ENCODE assay signal across 1 cellular context in genomic region chr6:107080036-107080435, GRCh38.
TF ChIP-seq lines count a peak whose summit lies in the region.

No MANE protein-coding gene starts in this region.

TF ChIP-seq in GM23338, 12 proteins besides CTCF, POLR2A, EP300 and RAD21 (continued from another document):
- TF ChIP-seq ZNF462 (CRISPR knock-in tag; IDR thresholded peaks at IDR 0.05) = no peak
TF ChIP-seq in GM23338: peak in this region for 0.
